Comparison of ENCODE assay signal across 13 cellular contexts in genomic region chr9:127809002-127809561, GRCh38. TPM values are rescaled to one million over a fixed set of nuclear protein-coding genes. Genes with fewer than 3 reads are reported as not detected.
DNase-seq lines count a peak whose midpoint lies in the region; ATAC-seq, FAIRE-seq and TF ChIP-seq lines count a peak whose summit lies in the region.
"Had no signal": no experiment of that assay in that cellular context is flagged by ENCODE, and none has a peak within 500 bp of the region (broad histone marks: within the 10 kb centered on the region; RNA-seq: fewer than 3 reads in every experiment).

No MANE protein-coding gene starts in this region.

- H3K27me3 Mint-ChIP-seq in astrocyte (ENCODE audit: low read depth, unreplicated experiment), result no peaks in the 10 kb centered on the region
- H3K27me3 Mint-ChIP-seq in nephron progenitor cell (ENCODE audit: low read depth, poor library complexity), result peaks cover 7% of the 10 kb centered on the region
- no peaks in the 10 kb centered on the region for H3K27me3 Mint-ChIP-seq in stimulated activated memory B cell treated with anti-CD40 and anti-IgM and Interleukin-4, amounts not matched to agents 10 μg/mL and 1 μg/mL and 100 μg/mL, for 72 hours

- no peak overlapping the region for H3K27ac ChIP-seq in HUES6 (ENCODE audit: low read depth, low read length)
- H3K27ac ChIP-seq in astrocyte (ENCODE audit: low read depth, low read length), result no peak overlapping the region
- H3K27ac ChIP-seq: foreskin keratinocyte, psoas muscle, thoracic aorta had no signal

- no peak for FAIRE-seq in astrocyte (lab: Jason Lieb, UNC)
- FAIRE-seq: colon had no signal

- H4K20me1 ChIP-seq in astrocyte (ENCODE audit: insufficient read depth, low read length), result peaks cover 34% of the 10 kb centered on the region

- H3K27ac Mint-ChIP-seq in astrocyte (ENCODE audit: unreplicated experiment), result no peak overlapping the region
- H3K27ac Mint-ChIP-seq in nephron progenitor cell, result no peak overlapping the region
- H3K27ac Mint-ChIP-seq in stimulated activated memory B cell treated with anti-CD40 and anti-IgM and Interleukin-4, amounts not matched to agents 10 μg/mL and 1 μg/mL and 100 μg/mL, for 72 hours, result no peak overlapping the region

- peak overlapping the region; percentile 26 for H3K4me2 ChIP-seq in astrocyte (ENCODE audit: low read length)

- H3K4me1 ChIP-seq in HUES6 (ENCODE audit: control insufficient read depth, insufficient read depth, low read length), result peaks cover 9% of the 10 kb centered on the region
- H3K4me1 ChIP-seq in astrocyte (ENCODE audit: insufficient read depth, low read length), result peaks cover 6% of the 10 kb centered on the region

- no peak overlapping the region for H2AFZ ChIP-seq in astrocyte (ENCODE audit: low read depth, low read length)

- H3K4me3 Mint-ChIP-seq in astrocyte (ENCODE audit: unreplicated experiment), result no peak overlapping the region
- peak overlapping the region; percentile 40 for H3K4me3 Mint-ChIP-seq in nephron progenitor cell
- no peak overlapping the region for H3K4me3 Mint-ChIP-seq in stimulated activated memory B cell treated with anti-CD40 and anti-IgM and Interleukin-4, amounts not matched to agents 10 μg/mL and 1 μg/mL and 100 μg/mL, for 72 hours

- no peaks in the 10 kb centered on the region for H3K27me3 ChIP-seq in HUES6 (ENCODE audit: control insufficient read depth, insufficient read depth, low read length)
- H3K27me3 ChIP-seq in astrocyte (ENCODE audit: insufficient read depth, low read length), result no peaks in the 10 kb centered on the region
- H3K27me3 ChIP-seq: foreskin keratinocyte had no signal

- H3K9me3 Mint-ChIP-seq in astrocyte (ENCODE audit: unreplicated experiment) (no peaks in the 10 kb centered on the region), nephron progenitor cell (no peaks in the 10 kb centered on the region)
- no peaks in the 10 kb centered on the region for H3K9me3 Mint-ChIP-seq in stimulated activated memory B cell treated with anti-CD40 and anti-IgM and Interleukin-4, amounts not matched to agents 10 μg/mL and 1 μg/mL and 100 μg/mL, for 72 hours

- H3K79me2 ChIP-seq in astrocyte (ENCODE audit: insufficient read depth, low read length), result peaks cover 30% of the 10 kb centered on the region

- DNase-seq in astrocyte (ENCODE audit: low read depth) (no peak), nephron progenitor cell (no peak), NCI-H526 treated with DMSO at 0.1 percent for 48 hours (lab: John Stamatoyannopoulos, UW) (no peak), NCI-H1436 (lab: John Stamatoyannopoulos, UW) (no peak)
- DNase-seq: activated gamma-delta T cell, foreskin keratinocyte, NCI-H2227 treated with DMSO at 0.1 percent for 48 hours, psoas muscle had no signal

- peaks cover 58% of the 10 kb centered on the region for H3K36me3 ChIP-seq in HUES6 (ENCODE audit: control insufficient read depth, insufficient read depth, low read length)
- peaks cover 11% of the 10 kb centered on the region for H3K36me3 ChIP-seq in astrocyte (ENCODE audit: insufficient read depth, low read length)

- H3K36me3 Mint-ChIP-seq in astrocyte (ENCODE audit: low read depth, unreplicated experiment) (peaks cover 18% of the 10 kb centered on the region), nephron progenitor cell (ENCODE audit: low read depth) (peaks cover 25% of the 10 kb centered on the region)
- H3K36me3 Mint-ChIP-seq in stimulated activated memory B cell treated with anti-CD40 and anti-IgM and Interleukin-4, amounts not matched to agents 10 μg/mL and 1 μg/mL and 100 μg/mL, for 72 hours, result peaks cover 31% of the 10 kb centered on the region

- H3K4me3 ChIP-seq in HUES6 (ENCODE audit: low read depth, low read length) (peak overlapping the region; percentile 55), astrocyte (ENCODE audit: insufficient read depth, low read depth, low read length) (no peak overlapping the region)
- H3K4me3 ChIP-seq: psoas muscle, thoracic aorta had no signal

- H3K9me3 ChIP-seq in HUES6 (ENCODE audit: control insufficient read depth, insufficient read depth, low read depth, low read length) (no peaks in the 10 kb centered on the region), astrocyte (ENCODE audit: insufficient read depth, low read depth, low read length) (no peaks in the 10 kb centered on the region)
- H3K9me3 ChIP-seq: psoas muscle, thoracic aorta had no signal

- no peak for ATAC-seq in stimulated activated memory B cell treated with anti-CD40 and anti-IgM and Interleukin-4, amounts not matched to agents 10 μg/mL and 1 μg/mL and 100 μg/mL, for 72 hours

- H3K4me1 Mint-ChIP-seq in astrocyte (ENCODE audit: low read depth, unreplicated experiment), result peaks cover 2% of the 10 kb centered on the region
- no peaks in the 10 kb centered on the region for H3K4me1 Mint-ChIP-seq in nephron progenitor cell
- peaks cover 14% of the 10 kb centered on the region for H3K4me1 Mint-ChIP-seq in stimulated activated memory B cell treated with anti-CD40 and anti-IgM and Interleukin-4, amounts not matched to agents 10 μg/mL and 1 μg/mL and 100 μg/mL, for 72 hours

- no peak overlapping the region for H3K9ac ChIP-seq in HUES6 (ENCODE audit: low read length)
- no peak overlapping the region for H3K9ac ChIP-seq in astrocyte (ENCODE audit: low read length)

- no peak for TF ChIP-seq CTCF in astrocyte (IDR thresholded peaks at IDR 0.05; ENCODE audit: insufficient read depth, low read depth, low read length)
- TF ChIP-seq CTCF in nephron progenitor cell (IDR thresholded peaks at IDR 0.05), result no peak

RNA-seq across cellular contexts. Expression of gene FPGS, which starts 6.4 kb away (rescaled TPM):
- 44.6 and 49.4 TPM in 2 replicates for total RNA-seq in astrocyte

RNA-seq across cellular contexts. Expression of gene CDK9, which starts 23.2 kb away (rescaled TPM):
- 70.5 and 71.7 TPM in 2 replicates for total RNA-seq in astrocyte

RNA-seq across cellular contexts. Expression of gene SH2D3C, which starts 30.6 kb away (rescaled TPM):
- 4.6 and 5.8 TPM in 2 replicates for total RNA-seq in astrocyte
- total RNA-seq: M059J had no signal

RNA-seq across cellular contexts. Expression of gene ENG, which starts 45.4 kb away (rescaled TPM):
- 1.2 and 1.5 TPM in 2 replicates for total RNA-seq in astrocyte
